2 cellular contexts compared by ENCODE assay signal in the genomic region with DNA sequence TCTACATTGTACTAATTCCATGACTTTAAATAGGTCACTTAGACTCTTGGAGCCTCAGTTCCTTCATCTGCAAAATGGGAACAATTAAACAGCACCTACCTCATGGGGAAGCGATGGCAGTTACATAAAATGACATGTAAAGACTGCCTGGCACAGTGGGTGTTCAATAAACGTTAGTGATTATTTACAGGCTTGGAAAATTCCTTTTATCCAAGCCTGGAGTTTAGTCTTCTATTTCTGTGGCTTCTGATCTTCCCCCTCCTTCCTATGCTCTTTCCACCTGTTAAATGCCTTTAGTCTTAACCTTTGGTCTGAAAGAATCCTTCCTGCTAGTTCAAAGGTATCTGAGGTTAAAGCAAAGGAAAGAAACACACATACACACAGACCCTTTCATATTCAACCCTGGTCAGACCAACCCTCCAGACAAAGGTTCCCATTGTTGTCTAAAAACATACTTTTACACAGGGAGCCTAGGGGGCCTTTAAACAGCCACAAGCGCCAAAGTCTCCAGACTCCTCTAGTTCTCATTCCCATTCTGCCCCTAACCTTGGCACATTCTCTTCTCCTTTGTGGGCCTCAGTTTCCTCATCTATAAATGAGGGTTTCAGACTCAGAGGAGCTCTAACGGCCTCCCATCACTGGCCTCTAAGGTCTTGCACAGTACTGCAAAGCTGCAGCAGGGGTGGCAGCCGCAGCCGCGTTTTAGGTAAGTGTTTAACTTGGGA.
TF ChIP-seq lines count a peak whose summit lies in the region.

No MANE protein-coding gene starts in this region.

TF ChIP-seq in HCT116, 20 proteins besides CTCF, POLR2A, EP300 and RAD21:
- TF ChIP-seq, protein P1, sequence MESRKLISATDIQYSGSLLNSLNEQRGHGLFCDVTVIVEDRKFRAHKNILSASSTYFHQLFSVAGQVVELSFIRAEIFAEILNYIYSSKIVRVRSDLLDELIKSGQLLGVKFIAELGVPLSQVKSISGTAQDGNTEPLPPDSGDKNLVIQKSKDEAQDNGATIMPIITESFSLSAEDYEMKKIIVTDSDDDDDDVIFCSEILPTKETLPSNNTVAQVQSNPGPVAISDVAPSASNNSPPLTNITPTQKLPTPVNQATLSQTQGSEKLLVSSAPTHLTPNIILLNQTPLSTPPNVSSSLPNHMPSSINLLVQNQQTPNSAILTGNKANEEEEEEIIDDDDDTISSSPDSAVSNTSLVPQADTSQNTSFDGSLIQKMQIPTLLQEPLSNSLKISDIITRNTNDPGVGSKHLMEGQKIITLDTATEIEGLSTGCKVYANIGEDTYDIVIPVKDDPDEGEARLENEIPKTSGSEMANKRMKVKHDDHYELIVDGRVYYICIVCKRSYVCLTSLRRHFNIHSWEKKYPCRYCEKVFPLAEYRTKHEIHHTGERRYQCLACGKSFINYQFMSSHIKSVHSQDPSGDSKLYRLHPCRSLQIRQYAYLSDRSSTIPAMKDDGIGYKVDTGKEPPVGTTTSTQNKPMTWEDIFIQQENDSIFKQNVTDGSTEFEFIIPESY (IDR thresholded peaks at IDR 0.05; ENCODE audit: extremely low read depth, insufficient replicate concordance, low read length): no peak
- TF ChIP-seq SRF (IDR thresholded peaks at IDR 0.05; ENCODE audit: low read depth) (no peak), EZH2 (IDR thresholded peaks at IDR 0.05) (no peak), TCF7L2 (IDR thresholded peaks at IDR 0.05; ENCODE audit: borderline replicate concordance, extremely low read depth, insufficient read depth, insufficient read length) (no peak), EGR1 (IDR thresholded peaks at IDR 0.05; ENCODE audit: low read depth) (no peak), CBX3 (IDR thresholded peaks at IDR 0.05; ENCODE audit: low read depth) (no peak), EZH2phosphoT487 (IDR thresholded peaks at IDR 0.05; ENCODE audit: borderline replicate concordance) (no peak), ZFX (IDR thresholded peaks at IDR 0.05) (no peak), SP1 (IDR thresholded peaks at IDR 0.05; ENCODE audit: low read depth) (no peak), FOSL1 (IDR thresholded peaks at IDR 0.05; ENCODE audit: low read depth) (no peak), JUND (IDR thresholded peaks at IDR 0.05) (no peak)
- TF ChIP-seq, protein P2, sequence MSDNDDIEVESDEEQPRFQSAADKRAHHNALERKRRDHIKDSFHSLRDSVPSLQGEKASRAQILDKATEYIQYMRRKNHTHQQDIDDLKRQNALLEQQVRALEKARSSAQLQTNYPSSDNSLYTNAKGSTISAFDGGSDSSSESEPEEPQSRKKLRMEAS (IDR thresholded peaks at IDR 0.05): no peak
- TF ChIP-seq, protein P3, sequence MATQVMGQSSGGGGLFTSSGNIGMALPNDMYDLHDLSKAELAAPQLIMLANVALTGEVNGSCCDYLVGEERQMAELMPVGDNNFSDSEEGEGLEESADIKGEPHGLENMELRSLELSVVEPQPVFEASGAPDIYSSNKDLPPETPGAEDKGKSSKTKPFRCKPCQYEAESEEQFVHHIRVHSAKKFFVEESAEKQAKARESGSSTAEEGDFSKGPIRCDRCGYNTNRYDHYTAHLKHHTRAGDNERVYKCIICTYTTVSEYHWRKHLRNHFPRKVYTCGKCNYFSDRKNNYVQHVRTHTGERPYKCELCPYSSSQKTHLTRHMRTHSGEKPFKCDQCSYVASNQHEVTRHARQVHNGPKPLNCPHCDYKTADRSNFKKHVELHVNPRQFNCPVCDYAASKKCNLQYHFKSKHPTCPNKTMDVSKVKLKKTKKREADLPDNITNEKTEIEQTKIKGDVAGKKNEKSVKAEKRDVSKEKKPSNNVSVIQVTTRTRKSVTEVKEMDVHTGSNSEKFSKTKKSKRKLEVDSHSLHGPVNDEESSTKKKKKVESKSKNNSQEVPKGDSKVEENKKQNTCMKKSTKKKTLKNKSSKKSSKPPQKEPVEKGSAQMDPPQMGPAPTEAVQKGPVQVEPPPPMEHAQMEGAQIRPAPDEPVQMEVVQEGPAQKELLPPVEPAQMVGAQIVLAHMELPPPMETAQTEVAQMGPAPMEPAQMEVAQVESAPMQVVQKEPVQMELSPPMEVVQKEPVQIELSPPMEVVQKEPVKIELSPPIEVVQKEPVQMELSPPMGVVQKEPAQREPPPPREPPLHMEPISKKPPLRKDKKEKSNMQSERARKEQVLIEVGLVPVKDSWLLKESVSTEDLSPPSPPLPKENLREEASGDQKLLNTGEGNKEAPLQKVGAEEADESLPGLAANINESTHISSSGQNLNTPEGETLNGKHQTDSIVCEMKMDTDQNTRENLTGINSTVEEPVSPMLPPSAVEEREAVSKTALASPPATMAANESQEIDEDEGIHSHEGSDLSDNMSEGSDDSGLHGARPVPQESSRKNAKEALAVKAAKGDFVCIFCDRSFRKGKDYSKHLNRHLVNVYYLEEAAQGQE (IDR thresholded peaks at IDR 0.05; ENCODE audit: low read depth): no peak
TF ChIP-seq in HCT116: peak in this region for 0.

TF ChIP-seq in K562, 482 proteins besides CTCF, POLR2A, EP300 and RAD21:
- no peak for TF ChIP-seq CBX8 (IDR thresholded peaks at IDR 0.05; ENCODE audit: borderline replicate concordance, extremely low read depth, low read depth, low read length, poor library complexity, severe bottlenecking)
- TF ChIP-seq DPF2 (IDR thresholded peaks at IDR 0.05): no peak
- TF ChIP-seq TRIM24 (IDR thresholded peaks at IDR 0.05): no peak
- TF ChIP-seq, protein P4, sequence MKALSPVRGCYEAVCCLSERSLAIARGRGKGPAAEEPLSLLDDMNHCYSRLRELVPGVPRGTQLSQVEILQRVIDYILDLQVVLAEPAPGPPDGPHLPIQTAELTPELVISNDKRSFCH (CRISPR knock-in tag; IDR thresholded peaks at IDR 0.05): no peak
- TF ChIP-seq, protein P4 (tag; IDR thresholded peaks at IDR 0.05): no peak
- TF ChIP-seq, protein P5, sequence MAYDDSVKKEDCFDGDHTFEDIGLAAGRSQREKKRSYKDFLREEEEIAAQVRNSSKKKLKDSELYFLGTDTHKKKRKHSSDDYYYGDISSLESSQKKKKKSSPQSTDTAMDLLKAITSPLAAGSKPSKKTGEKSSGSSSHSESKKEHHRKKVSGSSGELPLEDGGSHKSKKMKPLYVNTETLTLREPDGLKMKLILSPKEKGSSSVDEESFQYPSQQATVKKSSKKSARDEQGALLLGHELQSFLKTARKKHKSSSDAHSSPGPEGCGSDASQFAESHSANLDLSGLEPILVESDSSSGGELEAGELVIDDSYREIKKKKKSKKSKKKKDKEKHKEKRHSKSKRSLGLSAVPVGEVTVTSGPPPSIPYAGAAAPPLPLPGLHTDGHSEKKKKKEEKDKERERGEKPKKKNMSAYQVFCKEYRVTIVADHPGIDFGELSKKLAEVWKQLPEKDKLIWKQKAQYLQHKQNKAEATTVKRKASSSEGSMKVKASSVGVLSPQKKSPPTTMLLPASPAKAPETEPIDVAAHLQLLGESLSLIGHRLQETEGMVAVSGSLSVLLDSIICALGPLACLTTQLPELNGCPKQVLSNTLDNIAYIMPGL (CRISPR knock-in tag; IDR thresholded peaks at IDR 0.05): no peak
- no peak for TF ChIP-seq ZZZ3 (IDR thresholded peaks at IDR 0.05)
- TF ChIP-seq RBM25 (IDR thresholded peaks at IDR 0.05; ENCODE audit: low read depth, low read length, severe bottlenecking): peak; percentile 90
- no peak for TF ChIP-seq EWSR1 (IDR thresholded peaks at IDR 0.05; ENCODE audit: borderline replicate concordance, low read depth, partially characterized antibody)
- TF ChIP-seq PRMT5 (CRISPR knock-in tag; IDR thresholded peaks at IDR 0.05): no peak
- no peak for TF ChIP-seq POLR3G (IDR thresholded peaks at IDR 0.05; ENCODE audit: extremely low read depth, insufficient read length, insufficient replicate concordance)
- TF ChIP-seq NFXL1 (CRISPR knock-in tag; IDR thresholded peaks at IDR 0.05): no peak
- no peak for TF ChIP-seq CSDE1 (IDR thresholded peaks at IDR 0.05)
- no peak for TF ChIP-seq TGIF2 (CRISPR knock-in tag; IDR thresholded peaks at IDR 0.05)
- TF ChIP-seq, protein P6, sequence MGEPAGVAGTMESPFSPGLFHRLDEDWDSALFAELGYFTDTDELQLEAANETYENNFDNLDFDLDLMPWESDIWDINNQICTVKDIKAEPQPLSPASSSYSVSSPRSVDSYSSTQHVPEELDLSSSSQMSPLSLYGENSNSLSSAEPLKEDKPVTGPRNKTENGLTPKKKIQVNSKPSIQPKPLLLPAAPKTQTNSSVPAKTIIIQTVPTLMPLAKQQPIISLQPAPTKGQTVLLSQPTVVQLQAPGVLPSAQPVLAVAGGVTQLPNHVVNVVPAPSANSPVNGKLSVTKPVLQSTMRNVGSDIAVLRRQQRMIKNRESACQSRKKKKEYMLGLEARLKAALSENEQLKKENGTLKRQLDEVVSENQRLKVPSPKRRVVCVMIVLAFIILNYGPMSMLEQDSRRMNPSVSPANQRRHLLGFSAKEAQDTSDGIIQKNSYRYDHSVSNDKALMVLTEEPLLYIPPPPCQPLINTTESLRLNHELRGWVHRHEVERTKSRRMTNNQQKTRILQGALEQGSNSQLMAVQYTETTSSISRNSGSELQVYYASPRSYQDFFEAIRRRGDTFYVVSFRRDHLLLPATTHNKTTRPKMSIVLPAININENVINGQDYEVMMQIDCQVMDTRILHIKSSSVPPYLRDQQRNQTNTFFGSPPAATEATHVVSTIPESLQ (CRISPR knock-in tag; IDR thresholded peaks at IDR 0.05): no peak
- no peak for TF ChIP-seq DIDO1 (tag; IDR thresholded peaks at IDR 0.05; ENCODE audit: low read depth)
- TF ChIP-seq BCOR (IDR thresholded peaks at IDR 0.05): peak; percentile 68
- no peak for TF ChIP-seq POLR2B (IDR thresholded peaks at IDR 0.05; ENCODE audit: low read depth, partially characterized antibody)
- TF ChIP-seq, protein P7, sequence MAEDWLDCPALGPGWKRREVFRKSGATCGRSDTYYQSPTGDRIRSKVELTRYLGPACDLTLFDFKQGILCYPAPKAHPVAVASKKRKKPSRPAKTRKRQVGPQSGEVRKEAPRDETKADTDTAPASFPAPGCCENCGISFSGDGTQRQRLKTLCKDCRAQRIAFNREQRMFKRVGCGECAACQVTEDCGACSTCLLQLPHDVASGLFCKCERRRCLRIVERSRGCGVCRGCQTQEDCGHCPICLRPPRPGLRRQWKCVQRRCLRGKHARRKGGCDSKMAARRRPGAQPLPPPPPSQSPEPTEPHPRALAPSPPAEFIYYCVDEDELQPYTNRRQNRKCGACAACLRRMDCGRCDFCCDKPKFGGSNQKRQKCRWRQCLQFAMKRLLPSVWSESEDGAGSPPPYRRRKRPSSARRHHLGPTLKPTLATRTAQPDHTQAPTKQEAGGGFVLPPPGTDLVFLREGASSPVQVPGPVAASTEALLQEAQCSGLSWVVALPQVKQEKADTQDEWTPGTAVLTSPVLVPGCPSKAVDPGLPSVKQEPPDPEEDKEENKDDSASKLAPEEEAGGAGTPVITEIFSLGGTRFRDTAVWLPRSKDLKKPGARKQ (CRISPR knock-in tag; IDR thresholded peaks at IDR 0.05): no peak
- no peak for TF ChIP-seq ARID2 (IDR thresholded peaks at IDR 0.05)
- 0 out of 4 replicates have a peak, but pooled peaks of 1 of the 2 experiments have one; percentile 18 for TF ChIP-seq KDM1A (IDR thresholded peaks at IDR 0.05)
- TF ChIP-seq, protein P8, sequence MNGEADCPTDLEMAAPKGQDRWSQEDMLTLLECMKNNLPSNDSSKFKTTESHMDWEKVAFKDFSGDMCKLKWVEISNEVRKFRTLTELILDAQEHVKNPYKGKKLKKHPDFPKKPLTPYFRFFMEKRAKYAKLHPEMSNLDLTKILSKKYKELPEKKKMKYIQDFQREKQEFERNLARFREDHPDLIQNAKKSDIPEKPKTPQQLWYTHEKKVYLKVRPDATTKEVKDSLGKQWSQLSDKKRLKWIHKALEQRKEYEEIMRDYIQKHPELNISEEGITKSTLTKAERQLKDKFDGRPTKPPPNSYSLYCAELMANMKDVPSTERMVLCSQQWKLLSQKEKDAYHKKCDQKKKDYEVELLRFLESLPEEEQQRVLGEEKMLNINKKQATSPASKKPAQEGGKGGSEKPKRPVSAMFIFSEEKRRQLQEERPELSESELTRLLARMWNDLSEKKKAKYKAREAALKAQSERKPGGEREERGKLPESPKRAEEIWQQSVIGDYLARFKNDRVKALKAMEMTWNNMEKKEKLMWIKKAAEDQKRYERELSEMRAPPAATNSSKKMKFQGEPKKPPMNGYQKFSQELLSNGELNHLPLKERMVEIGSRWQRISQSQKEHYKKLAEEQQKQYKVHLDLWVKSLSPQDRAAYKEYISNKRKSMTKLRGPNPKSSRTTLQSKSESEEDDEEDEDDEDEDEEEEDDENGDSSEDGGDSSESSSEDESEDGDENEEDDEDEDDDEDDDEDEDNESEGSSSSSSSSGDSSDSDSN (IDR thresholded peaks at IDR 0.05; ENCODE audit: borderline replicate concordance in 1 of 2, low read depth in 2 of 2, low read length in 2 of 2): no peak
- no peak for TF ChIP-seq CCAR2 (IDR thresholded peaks at IDR 0.05; ENCODE audit: low read depth, low read length)
- TF ChIP-seq DNMT1 (IDR thresholded peaks at IDR 0.05): no peak
